ENCODE assay signal across 8 cellular contexts in the genomic region with DNA sequence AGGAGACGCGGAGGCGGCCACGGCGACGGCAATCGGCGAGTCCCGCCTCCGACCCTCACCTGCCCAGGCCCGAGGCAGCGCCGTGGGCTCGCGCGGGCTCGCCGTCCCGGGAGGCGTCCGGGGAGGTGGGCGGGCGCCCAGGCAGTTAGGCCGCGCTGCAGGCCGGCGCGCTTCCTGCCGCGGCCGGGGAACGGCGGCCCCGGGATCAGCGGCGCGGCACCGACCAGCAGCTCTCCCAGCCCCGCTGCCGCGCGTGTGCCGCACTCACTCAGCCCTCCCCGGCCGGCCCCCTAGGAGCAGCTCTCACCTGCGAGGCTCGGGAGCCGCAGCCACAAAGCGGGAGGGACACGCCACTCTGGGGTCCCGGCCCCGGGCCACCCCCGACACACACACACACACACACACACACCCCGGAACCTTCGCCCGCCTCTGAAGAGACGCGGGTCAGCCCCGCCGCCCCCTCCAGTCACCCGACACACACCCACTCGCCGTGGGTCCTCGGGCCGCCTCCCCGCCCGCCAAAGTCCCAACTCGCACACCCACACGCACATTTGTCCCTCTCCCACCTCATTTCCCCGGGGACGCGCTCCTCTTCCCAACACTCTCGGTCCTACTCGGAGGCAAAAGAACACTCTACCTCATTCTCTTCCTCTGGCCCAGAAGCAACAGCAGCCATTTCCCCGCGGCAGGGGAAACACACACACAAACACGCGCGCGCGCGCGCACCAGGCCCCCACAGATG. TPM values are rescaled to one million over a fixed set of nuclear protein-coding genes. Genes with fewer than 3 reads are reported as not detected.
A peak's percentile ranks its signal among the peaks of the same experiment; 100 is the strongest.
DNase-seq lines count a peak whose midpoint lies in the region; ATAC-seq and TF ChIP-seq lines count a peak whose summit lies in the region.

A gene (minus strand): TSS at position 702 of the 742 bp plus-strand sequence. CDS start 60 bp downstream, at position 642.

- peak within 1 kb of the TSS; percentile 58 for H2AFZ ChIP-seq in KMS-11 (ENCODE audit: low read depth)

- intact Hi-C loops in ascending aorta (cut with DNase I): no loop called here
- intact Hi-C loops in right cardiac atrium (cut with DNase I): loop anchor here in 1 of 4 donors (5.0 kb wide), 1 partner anchor 43 kb away; a partner anchor contains a TSS
- intact Hi-C loops in aorta (cut with DNase I): loop anchor here in 1 of 2 donors (2.0 kb wide), 1 partner anchor 44 kb away; a partner anchor contains a TSS

- peak within 1 kb of the TSS; percentile 97 for H3K4me3 ChIP-seq in KMS-11 (IDR thresholded peaks at IDR 0.05; ENCODE audit: insufficient read depth, low read depth, low read length)
- peak within 1 kb of the TSS; percentile 97 to 99 for H3K4me3 ChIP-seq in ascending aorta
- H3K4me3 ChIP-seq in right cardiac atrium (ENCODE audit: low read length): peak within 1 kb of the TSS; percentile 93
- H3K4me3 ChIP-seq in aorta (ENCODE audit: low read length in 2 of 2): peak within 1 kb of the TSS; percentile 97 to 99

- H3K9me3 ChIP-seq in ascending aorta (no peaks in the 10 kb centered on the region), right cardiac atrium (ENCODE audit: control insufficient read depth, low read length) (no peaks in the 10 kb centered on the region), aorta (ENCODE audit: control insufficient read depth, low read length) (no peaks in the 10 kb centered on the region)

- H3K9ac ChIP-seq in KMS-11: peak within 1 kb of the TSS; percentile 88

- WGBS in right cardiac atrium: under 1% methylated on average over 83 of the region's 83 CpGs
- WGBS in aorta, 2 donors: 0% methylated on average over 64 to 83 of the region's 83 CpGs

- TF ChIP-seq CTCF in KMS-11 (conservative IDR thresholded peaks at IDR 0.05; ENCODE audit: low read depth, low read length): no peak
- TF ChIP-seq CTCF in ascending aorta (IDR thresholded peaks at IDR 0.05): no peak

- H3K27ac ChIP-seq in KMS-11: peak within 1 kb of the TSS; percentile 95
- peak within 1 kb of the TSS; percentile 98 to 100 for H3K27ac ChIP-seq in ascending aorta
- H3K27ac ChIP-seq in right cardiac atrium (ENCODE audit: low read length): peak within 1 kb of the TSS; percentile 99
- peak within 1 kb of the TSS; percentile 97 to 99 for H3K27ac ChIP-seq in aorta (ENCODE audit: low read depth in 1 of 2, low read length in 2 of 2)

- 0 out of 2 replicates have a peak, but pooled peaks cover 4% of the 10 kb centered on the region for H4K20me1 ChIP-seq in KMS-11 (ENCODE audit: insufficient read depth)

- peak; percentile 38 for DNase-seq in COR-L47 (lab: John Stamatoyannopoulos, UW)
- peak; percentile 30 for DNase-seq in T-helper 22 cell (ENCODE audit: low read depth)
- DNase-seq in ascending aorta (ENCODE audit: low spot score in 2 of 2): peak; percentile 28 to 87
- peak; percentile 79 to 92 (median 91) for DNase-seq in right cardiac atrium
- no peak for DNase-seq in pulmonary artery endothelial cell (ENCODE audit: low read depth, low spot score)
- DNase-seq in aorta: peak; percentile 79 to 90

- H3K36me3 ChIP-seq in KMS-11 (ENCODE audit: insufficient read depth) (no peaks in the 10 kb centered on the region), ascending aorta (no peaks in the 10 kb centered on the region), aorta (ENCODE audit: control insufficient read depth in 1 of 2, insufficient read depth in 2 of 2, low read length in 1 of 2) (no peaks in the 10 kb centered on the region)

- H3K4me2 ChIP-seq in KMS-11: peak within 1 kb of the TSS; percentile 99

- ATAC-seq in GM21447 (IDR thresholded peaks at IDR 0.05; ENCODE audit: unreplicated experiment) (peak; percentile 19), right cardiac atrium (peak; percentile 79 to 84), aorta (ENCODE audit: low FRiP score) (peak; percentile 86)

- no peaks in the 10 kb centered on the region for H3K27me3 ChIP-seq in KMS-11 (ENCODE audit: insufficient read depth, low read depth)
- H3K27me3 ChIP-seq in ascending aorta: no peaks in the 10 kb centered on the region
- no peaks in the 10 kb centered on the region for H3K27me3 ChIP-seq in right cardiac atrium (ENCODE audit: control insufficient read depth, insufficient read depth)
- H3K27me3 ChIP-seq in aorta (ENCODE audit: control insufficient read depth in 1 of 2, insufficient read depth in 2 of 2, low read length in 1 of 2): no peaks in the 10 kb centered on the region

- peaks cover 63% of the 10 kb centered on the region for H3K79me2 ChIP-seq in KMS-11 (ENCODE audit: insufficient read depth, low read depth)

- H3K4me1 ChIP-seq in KMS-11 (ENCODE audit: low read depth, poor library complexity, severe bottlenecking) (peaks cover 53% of the 10 kb centered on the region), ascending aorta (peaks cover 0 to 28% of the 10 kb centered on the region in 2 donors), right cardiac atrium (ENCODE audit: control insufficient read depth, insufficient read depth, low read length) (no peaks in the 10 kb centered on the region), aorta (ENCODE audit: control insufficient read depth in 1 of 2, insufficient read depth in 2 of 2, low read length in 2 of 2) (peaks cover 0 to 2% of the 10 kb centered on the region in 2 donors)

RNA-seq across cellular contexts. Expression of the gene that starts here (rescaled TPM):
- total RNA-seq in ascending aorta: 13.1 TPM
- total RNA-seq in right cardiac atrium: 10 to 100 TPM; 21.9 to 27.1 (median 22.9) TPM
- polyA plus RNA-seq in right cardiac atrium: 3.6 TPM
- total RNA-seq in pulmonary artery endothelial cell: 35.9 and 42.1 TPM in 2 replicates
- 10 to 100 TPM; 40.2 to 56.2 TPM for total RNA-seq in aorta
- polyA plus RNA-seq in aorta: 1 to 10 TPM; 4.6 to 9.5 TPM

Comparison
In these comparisons a context has a peak if more than half of its experiments do, and no peak if none do; other contexts are left out.
1. ATAC-seq: peak in every context shown above with its lines; median percentile 86 in aorta; 82 in right cardiac atrium; 19 in GM21447.